Comparison of ENCODE assay signal across 1 cellular context in the genomic region with DNA sequence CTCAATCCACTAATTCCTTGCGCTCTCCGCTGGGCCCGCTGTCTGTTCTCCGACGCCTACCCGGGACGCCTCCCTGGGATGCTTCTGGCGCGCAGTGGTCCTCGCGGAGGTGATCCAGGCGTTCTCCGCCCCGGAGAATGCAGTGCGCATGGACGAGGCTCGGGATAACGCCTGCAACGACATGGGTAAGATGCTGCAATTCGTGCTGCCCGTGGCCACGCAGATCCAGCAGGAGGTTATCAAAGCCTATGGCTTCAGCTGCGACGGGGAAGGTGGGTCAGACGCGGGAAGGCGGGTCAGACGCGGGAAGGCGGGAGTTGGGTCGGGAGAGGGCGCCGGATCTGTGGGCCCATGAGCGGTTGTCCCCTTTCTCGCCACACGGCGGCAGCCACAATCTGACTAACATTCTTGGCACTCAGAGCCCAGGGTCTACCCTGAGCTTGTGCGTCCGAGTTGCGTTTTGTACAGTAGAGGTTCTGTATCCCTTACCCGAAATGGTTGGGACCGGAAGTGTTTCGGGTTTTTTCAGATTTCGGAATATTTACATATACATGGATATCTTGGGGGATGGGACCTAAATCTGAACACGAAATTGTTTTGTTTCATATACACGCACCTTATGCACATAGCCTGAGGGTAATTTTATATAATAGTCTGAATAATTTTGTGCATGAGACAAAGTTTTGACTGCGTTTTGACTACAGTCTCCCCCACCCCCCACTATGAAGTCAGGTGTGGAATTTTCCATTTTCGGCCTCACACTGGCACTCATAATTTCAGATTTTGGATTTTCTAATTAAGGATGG.
TF ChIP-seq lines count a peak whose summit lies in the region.

No MANE protein-coding gene starts in this region.

TF ChIP-seq in endothelial cell of umbilical vein, 7 proteins besides CTCF, POLR2A, EP300 and RAD21 (continued from another document):
- TF ChIP-seq POLR2AphosphoS5 (IDR thresholded peaks at IDR 0.05; ENCODE audit: insufficient read depth, low read depth, low read length) = no peak
- TF ChIP-seq, protein P1, sequence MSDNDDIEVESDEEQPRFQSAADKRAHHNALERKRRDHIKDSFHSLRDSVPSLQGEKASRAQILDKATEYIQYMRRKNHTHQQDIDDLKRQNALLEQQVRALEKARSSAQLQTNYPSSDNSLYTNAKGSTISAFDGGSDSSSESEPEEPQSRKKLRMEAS (IDR thresholded peaks at IDR 0.05; ENCODE audit: insufficient read depth, insufficient read length) = no peak
